In genomic region chr2:7730449-7730848, GRCh38 we compare ENCODE assay signal across 11 cellular contexts.
DNase-seq lines count a peak whose midpoint lies in the region; ATAC-seq lines count a peak whose summit lies in the region.
"Had no signal": no experiment of that assay in that cellular context is flagged by ENCODE, and none has a peak within 500 bp of the region (broad histone marks: within the 10 kb centered on the region; RNA-seq: fewer than 3 reads in every experiment).

No MANE protein-coding gene starts in this region.

- peaks cover 34% of the 10 kb centered on the region for H3K4me1 Mint-ChIP-seq in activated CD8-positive, alpha-beta memory T cell treated with anti-CD3 and anti-CD28 coated beads, Interleukin-2, amount 10 ng/mL, durations not matched to agents 7 days and 5 days
- H3K4me1 Mint-ChIP-seq in T-helper 2 cell treated with Interferon-gamma antibody and Interleukin-4, amounts not matched to agents 5 μg/mL and 100 μg/mL, for 36 hours (ENCODE audit: low read depth): peaks cover 36% of the 10 kb centered on the region

- H3K4me3 Mint-ChIP-seq in activated CD8-positive, alpha-beta memory T cell treated with anti-CD3 and anti-CD28 coated beads, Interleukin-2, amount 10 ng/mL, durations not matched to agents 7 days and 5 days: peak overlapping the region; percentile 90
- H3K4me3 Mint-ChIP-seq in T-helper 2 cell treated with Interferon-gamma antibody and Interleukin-4, amounts not matched to agents 5 μg/mL and 100 μg/mL, for 36 hours: peak overlapping the region; percentile 91

- H3K36me3 Mint-ChIP-seq in activated CD8-positive, alpha-beta memory T cell treated with anti-CD3 and anti-CD28 coated beads, Interleukin-2, amount 10 ng/mL, durations not matched to agents 7 days and 5 days: peaks cover 93% of the 10 kb centered on the region
- H3K36me3 Mint-ChIP-seq in T-helper 2 cell treated with Interferon-gamma antibody and Interleukin-4, amounts not matched to agents 5 μg/mL and 100 μg/mL, for 36 hours (ENCODE audit: low read depth): peaks cover 88% of the 10 kb centered on the region

- ATAC-seq in activated CD8-positive, alpha-beta memory T cell treated with anti-CD3 and anti-CD28 coated beads, Interleukin-2, amount 10 ng/mL, durations not matched to agents 7 days and 5 days: peak; percentile 36
- ATAC-seq in GM19397 (IDR thresholded peaks at IDR 0.05; ENCODE audit: unreplicated experiment) (no peak), HG03378 (IDR thresholded peaks at IDR 0.05; ENCODE audit: unreplicated experiment) (no peak)

- H3K27ac Mint-ChIP-seq in activated CD8-positive, alpha-beta memory T cell treated with anti-CD3 and anti-CD28 coated beads, Interleukin-2, amount 10 ng/mL, durations not matched to agents 7 days and 5 days: peak overlapping the region; percentile 97
- H3K27ac Mint-ChIP-seq in T-helper 2 cell treated with Interferon-gamma antibody and Interleukin-4, amounts not matched to agents 5 μg/mL and 100 μg/mL, for 36 hours: peak overlapping the region; percentile 84

- CTCF ChIA-PET in activated CD8-positive, alpha-beta memory T cell treated with anti-CD3 and anti-CD28 coated beads, Interleukin-2, amount 10 ng/mL, durations not matched to agents 7 days and 5 days (lab: Charles Lee): interaction anchor here (0.7 to 1.5 kb wide), 8 partner anchors 9 to 607 kb away, joined by 3 to 4 read pairs (median 3); no protein-coding TSS in a partner anchor

- peak; percentile 69 for DNase-seq in activated CD8-positive, alpha-beta memory T cell treated with anti-CD3 and anti-CD28 coated beads, Interleukin-2, amount 10 ng/mL, durations not matched to agents 7 days and 5 days
- DNase-seq in activated CD8-positive, alpha-beta memory T cell treated with anti-CD3 and anti-CD28 coated beads, Interleukin-2, amount 50 U/mL, for 48 hours: no peak
- DNase-seq in T-helper 2 cell treated with Interferon-gamma antibody and Interleukin-4, amounts not matched to agents 5 μg/mL and 100 μg/mL, for 36 hours (ENCODE audit: low spot score): no peak
- DNase-seq in central memory CD4-positive, alpha-beta T cell: peak; percentile 19
- DNase-seq in stimulated activated CD4-positive, alpha-beta T cell treated with anti-CD3 and anti-CD28 coated beads, Interleukin-2, amount 100 ng/mL, for 24 hours: peak; percentile 10 to 28
- no peak for DNase-seq in NCI-H524 (lab: John Stamatoyannopoulos, UW)
- DNase-seq: DMS79; effector CD4-positive, alpha-beta T cell; NCI-H345 had no signal

- no peaks in the 10 kb centered on the region for H3K27me3 Mint-ChIP-seq in activated CD8-positive, alpha-beta memory T cell treated with anti-CD3 and anti-CD28 coated beads, Interleukin-2, amount 10 ng/mL, durations not matched to agents 7 days and 5 days
- H3K27me3 Mint-ChIP-seq in T-helper 2 cell treated with Interferon-gamma antibody and Interleukin-4, amounts not matched to agents 5 μg/mL and 100 μg/mL, for 36 hours (ENCODE audit: low read depth): no peaks in the 10 kb centered on the region

- H3K9me3 Mint-ChIP-seq in activated CD8-positive, alpha-beta memory T cell treated with anti-CD3 and anti-CD28 coated beads, Interleukin-2, amount 10 ng/mL, durations not matched to agents 7 days and 5 days (ENCODE audit: low read depth): peaks cover 16% of the 10 kb centered on the region
- peaks cover 10% of the 10 kb centered on the region for H3K9me3 Mint-ChIP-seq in T-helper 2 cell treated with Interferon-gamma antibody and Interleukin-4, amounts not matched to agents 5 μg/mL and 100 μg/mL, for 36 hours

Comparison
In these comparisons a context has a peak if more than half of its experiments do, and no peak if none do; other contexts are left out.
1. DNase-seq: peak in activated CD8-positive, alpha-beta memory T cell treated with anti-CD3 and anti-CD28 coated beads, Interleukin-2, amount 10 ng/mL, durations not matched to agents 7 days and 5 days (single experiment), central memory CD4-positive, alpha-beta T cell (single experiment) and stimulated activated CD4-positive, alpha-beta T cell treated with anti-CD3 and anti-CD28 coated beads, Interleukin-2, amount 100 ng/mL, for 24 hours (2 of 2); none in activated CD8-positive, alpha-beta memory T cell treated with anti-CD3 and anti-CD28 coated beads, Interleukin-2, amount 50 U/mL, for 48 hours (single experiment), T-helper 2 cell treated with Interferon-gamma antibody and Interleukin-4, amounts not matched to agents 5 μg/mL and 100 μg/mL, for 36 hours (single experiment) and NCI-H524 (0 of 2).